11 cellular contexts compared by ENCODE assay signal in the genomic region with DNA sequence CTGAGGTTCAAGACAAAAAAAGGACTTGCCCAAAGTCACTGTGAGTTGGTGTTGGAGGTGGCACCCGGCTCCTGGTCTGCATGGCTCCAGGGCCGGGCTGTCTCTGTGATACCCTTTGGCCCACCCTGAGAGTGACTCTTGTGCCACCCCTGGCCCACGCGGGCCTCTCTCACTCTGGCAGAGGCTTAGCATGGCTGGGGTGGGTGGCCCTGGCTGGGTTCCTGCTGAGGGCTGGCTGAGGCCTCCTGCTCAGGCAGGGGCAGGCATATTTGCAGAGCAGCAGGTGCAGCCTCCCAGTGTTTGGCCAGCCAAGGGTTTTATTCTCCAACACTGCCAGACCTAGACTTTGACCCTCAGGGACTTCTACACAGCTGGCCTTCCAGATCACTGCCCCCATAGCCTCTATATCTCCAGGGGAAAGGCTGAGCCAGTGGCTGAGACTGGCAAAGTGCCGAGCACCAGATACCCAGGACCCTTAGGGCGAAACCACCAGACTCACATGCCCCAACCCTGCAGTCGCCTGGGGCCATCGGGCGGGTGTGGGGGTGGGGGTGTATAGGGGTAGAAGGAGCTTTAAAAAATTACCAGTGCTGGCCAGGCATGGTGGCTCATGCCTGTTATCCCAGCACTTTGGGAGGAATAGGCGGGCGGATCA. TPM values are rescaled to one million over a fixed set of nuclear protein-coding genes. Genes with fewer than 3 reads are reported as not detected.
DNase-seq lines count a peak whose midpoint lies in the region; ATAC-seq and TF ChIP-seq lines count a peak whose summit lies in the region.
"Had no signal": no experiment of that assay in that cellular context is flagged by ENCODE, and none has a peak within 500 bp of the region (broad histone marks: within the 10 kb centered on the region; RNA-seq: fewer than 3 reads in every experiment).

No MANE protein-coding gene starts in this region.

- no peaks in the 10 kb centered on the region for H3K36me3 Mint-ChIP-seq in CD8-positive, alpha-beta T cell
- no peaks in the 10 kb centered on the region for H3K36me3 Mint-ChIP-seq in activated CD4-positive, alpha-beta memory T cell treated with anti-CD3 and anti-CD28 coated beads, Interleukin-2, amount 10 ng/mL, durations not matched to agents 7 days and 5 days (ENCODE audit: low read depth)
- H3K36me3 Mint-ChIP-seq in T-cell = no peaks in the 10 kb centered on the region
- H3K36me3 Mint-ChIP-seq: naive thymus-derived CD8-positive, alpha-beta T cell had no signal

- H3K27ac ChIP-seq in CD8-positive, alpha-beta T cell (ENCODE audit: low read depth, low read length) = no peak overlapping the region
- H3K27ac ChIP-seq in HEK293 (ENCODE audit: extremely low read depth, low read depth, low read length) = no peak overlapping the region
- peak overlapping the region; percentile 49 to 56 for H3K27ac ChIP-seq in mucosa of rectum (ENCODE audit: low read depth in 2 of 2, low read length in 2 of 2)
- H3K27ac ChIP-seq in ovary = no peak overlapping the region

- CTCF ChIA-PET in CD8-positive, alpha-beta T cell (lab: Charles Lee) = interaction anchor here (0.9 to 7.5 kb wide), 4 partner anchors 16 to 88 kb away, joined by 3 to 62 read pairs (median 8); no protein-coding TSS in a partner anchor
- CTCF ChIA-PET in HEK293 (lab: Yijun Ruan, JAX) = interaction anchor here (0.5 to 1.5 kb wide), 3 partner anchors 9 to 61 kb away, joined by 3 to 5 read pairs (median 3); no protein-coding TSS in a partner anchor
- CTCF ChIA-PET in activated CD4-positive, alpha-beta memory T cell treated with anti-CD3 and anti-CD28 coated beads, Interleukin-2, amount 10 ng/mL, durations not matched to agents 7 days and 5 days (lab: Charles Lee) = interaction anchor here (5.0 to 5.3 kb wide), 2 partner anchors 14 to 30 kb away, joined by 55 to 90 read pairs; no protein-coding TSS in a partner anchor
- CTCF ChIA-PET in T-cell (lab: Charles Lee) = interaction anchor here in 1 of 2 donors (0.6 kb wide), 1 partner anchor 12 kb away, joined by 5 read pairs; no protein-coding TSS in a partner anchor

- 72 to 77% (median 75%) methylated on average over 11 of the region's 11 CpGs for WGBS in ovary, 3 donors

- peaks cover 33% of the 10 kb centered on the region for H3K4me1 ChIP-seq in CD8-positive, alpha-beta T cell (ENCODE audit: insufficient read depth, low read length)
- no peaks in the 10 kb centered on the region for H3K4me1 ChIP-seq in HEK293 (ENCODE audit: control insufficient read depth, insufficient read depth, low read length)
- H3K4me1 ChIP-seq in mucosa of rectum (ENCODE audit: control insufficient read depth in 2 of 2, insufficient read depth in 2 of 2, low read length in 2 of 2) = peaks cover 9 to 16% of the 10 kb centered on the region in 2 donors
- peaks cover 6% of the 10 kb centered on the region for H3K4me1 ChIP-seq in ovary (ENCODE audit: insufficient read depth)

- H3K9me3 Mint-ChIP-seq in CD8-positive, alpha-beta T cell = no peaks in the 10 kb centered on the region
- H3K9me3 Mint-ChIP-seq in activated CD4-positive, alpha-beta memory T cell treated with anti-CD3 and anti-CD28 coated beads, Interleukin-2, amount 10 ng/mL, durations not matched to agents 7 days and 5 days = no peaks in the 10 kb centered on the region
- no peaks in the 10 kb centered on the region for H3K9me3 Mint-ChIP-seq in T-cell
- H3K9me3 Mint-ChIP-seq: naive thymus-derived CD8-positive, alpha-beta T cell; T-helper 2 cell treated with Interferon-gamma antibody and Interleukin-4, amounts not matched to agents 5 μg/mL and 100 μg/mL, for 36 hours had no signal

- no peak overlapping the region for H3K9ac ChIP-seq in mucosa of rectum (ENCODE audit: low read depth in 1 of 2, low read length in 2 of 2)

- peak overlapping the region; percentile 69 for H3K27ac Mint-ChIP-seq in CD8-positive, alpha-beta T cell
- H3K27ac Mint-ChIP-seq in activated CD4-positive, alpha-beta memory T cell treated with anti-CD3 and anti-CD28 coated beads, Interleukin-2, amount 10 ng/mL, durations not matched to agents 7 days and 5 days = no peak overlapping the region
- H3K27ac Mint-ChIP-seq in T-cell = peak overlapping the region in 1 of 2 donors; percentile 16
- H3K27ac Mint-ChIP-seq: T-helper 2 cell treated with Interferon-gamma antibody and Interleukin-4, amounts not matched to agents 5 μg/mL and 100 μg/mL, for 36 hours had no signal

- H3K27me3 ChIP-seq in CD8-positive, alpha-beta T cell (ENCODE audit: insufficient read depth, low read length) = no peaks in the 10 kb centered on the region
- peaks cover 0 to 2% of the 10 kb centered on the region in 2 donors for H3K27me3 ChIP-seq in mucosa of rectum (ENCODE audit: control insufficient read depth in 2 of 2, insufficient read depth in 2 of 2, low read length in 2 of 2)
- H3K27me3 ChIP-seq in ovary = no peaks in the 10 kb centered on the region

- peaks cover 57% of the 10 kb centered on the region for H3K4me1 Mint-ChIP-seq in CD8-positive, alpha-beta T cell (ENCODE audit: low read depth)
- peaks cover 68% of the 10 kb centered on the region for H3K4me1 Mint-ChIP-seq in activated CD4-positive, alpha-beta memory T cell treated with anti-CD3 and anti-CD28 coated beads, Interleukin-2, amount 10 ng/mL, durations not matched to agents 7 days and 5 days
- peaks cover 35 to 54% (median 45%) of the 10 kb centered on the region in 3 donors for H3K4me1 Mint-ChIP-seq in T-cell

- no peaks in the 10 kb centered on the region for H3K36me3 ChIP-seq in CD8-positive, alpha-beta T cell (ENCODE audit: insufficient read depth, low read length)
- no peaks in the 10 kb centered on the region for H3K36me3 ChIP-seq in HEK293 (ENCODE audit: control insufficient read depth in 2 of 2, insufficient read depth in 1 of 2, low read length in 2 of 2)
- H3K36me3 ChIP-seq in mucosa of rectum (ENCODE audit: control insufficient read depth in 2 of 2, insufficient read depth in 2 of 2, low read length in 2 of 2) = no peaks in the 10 kb centered on the region
- no peaks in the 10 kb centered on the region for H3K36me3 ChIP-seq in ovary

- H3K4me3 ChIP-seq in CD8-positive, alpha-beta T cell (ENCODE audit: low read depth, low read length) = no peak overlapping the region
- H3K4me3 ChIP-seq in HEK293 (ENCODE audit: low read depth, low read length) (no peak overlapping the region), mucosa of rectum (ENCODE audit: low read length in 2 of 2) (no peak overlapping the region), ovary (no peak overlapping the region)

- H3K9me3 ChIP-seq in CD8-positive, alpha-beta T cell (ENCODE audit: low read length) = no peaks in the 10 kb centered on the region
- no peaks in the 10 kb centered on the region for H3K9me3 ChIP-seq in HEK293 (ENCODE audit: control insufficient read depth, insufficient read depth, low read depth, low read length)
- no peaks in the 10 kb centered on the region for H3K9me3 ChIP-seq in mucosa of rectum (ENCODE audit: control insufficient read depth in 2 of 2, low read length in 2 of 2)
- H3K9me3 ChIP-seq in ovary = no peaks in the 10 kb centered on the region

- no peak for TF ChIP-seq EP300 in ovary (IDR thresholded peaks at IDR 0.05)

- no peak overlapping the region for H3K4me3 Mint-ChIP-seq in CD8-positive, alpha-beta T cell
- H3K4me3 Mint-ChIP-seq in activated CD4-positive, alpha-beta memory T cell treated with anti-CD3 and anti-CD28 coated beads, Interleukin-2, amount 10 ng/mL, durations not matched to agents 7 days and 5 days = no peak overlapping the region
- no peak overlapping the region for H3K4me3 Mint-ChIP-seq in T-cell
- H3K4me3 Mint-ChIP-seq: T-helper 2 cell treated with Interferon-gamma antibody and Interleukin-4, amounts not matched to agents 5 μg/mL and 100 μg/mL, for 36 hours had no signal

- no peak for TF ChIP-seq POLR2A in ovary (IDR thresholded peaks at IDR 0.05)

- DNase-seq in CD8-positive, alpha-beta T cell = peak in 1 of 7 experiments; percentile 43
- DNase-seq in activated CD4-positive, alpha-beta memory T cell treated with anti-CD3 and anti-CD28 coated beads, Interleukin-2, amount 10 ng/mL, durations not matched to agents 7 days and 5 days = peak; percentile 14
- DNase-seq in omental fat pad (ENCODE audit: low spot score) (no peak), ovary (no peak), T-cell (no peak)
- DNase-seq: erythroblast; naive thymus-derived CD8-positive, alpha-beta T cell had no signal

- no peaks in the 10 kb centered on the region for H3K27me3 Mint-ChIP-seq in CD8-positive, alpha-beta T cell (ENCODE audit: low read depth)
- H3K27me3 Mint-ChIP-seq in activated CD4-positive, alpha-beta memory T cell treated with anti-CD3 and anti-CD28 coated beads, Interleukin-2, amount 10 ng/mL, durations not matched to agents 7 days and 5 days = peaks cover 2% of the 10 kb centered on the region
- no peaks in the 10 kb centered on the region for H3K27me3 Mint-ChIP-seq in T-cell
- H3K27me3 Mint-ChIP-seq: naive thymus-derived CD8-positive, alpha-beta T cell had no signal

- no peak for TF ChIP-seq CTCF in CD8-positive, alpha-beta T cell (IDR thresholded peaks at IDR 0.05)
- TF ChIP-seq CTCF in HEK293 (tag by site-specific recombination; IDR thresholded peaks at IDR 0.05) (no peak), omental fat pad (IDR thresholded peaks at IDR 0.05) (no peak), ovary (IDR thresholded peaks at IDR 0.05) (no peak)

- no peak for ATAC-seq in CD8-positive, alpha-beta T cell
- no peak for ATAC-seq in omental fat pad (ENCODE audit: low FRiP score)
- no peak for ATAC-seq in HG02938 (IDR thresholded peaks at IDR 0.05; ENCODE audit: unreplicated experiment)
- no peak for ATAC-seq in T-cell (replicated peaks in 1 of 4)
- ATAC-seq: naive thymus-derived CD8-positive, alpha-beta T cell had no signal

- POLR2A ChIA-PET in CD8-positive, alpha-beta T cell (lab: Charles Lee) = no interaction called here
- POLR2A ChIA-PET in HEK293 (lab: Yijun Ruan, JAX) = no interaction called here
- POLR2A ChIA-PET in activated CD4-positive, alpha-beta memory T cell treated with anti-CD3 and anti-CD28 coated beads, Interleukin-2, amount 10 ng/mL, durations not matched to agents 7 days and 5 days (lab: Charles Lee) = interaction anchor here (1.4 to 5.2 kb wide), 2 partner anchors 13 to 14 kb away, joined by 3 to 66 read pairs; no protein-coding TSS in a partner anchor
- POLR2A ChIA-PET in T-cell (lab: Charles Lee) = no interaction called here

- intact Hi-C loops in CD8-positive, alpha-beta T cell (cut with DNase I, micrococcal nuclease) = no loop called here
- intact Hi-C loops in ovary (cut with DNase I) = no loop called here

TF ChIP-seq in HEK293, 187 proteins besides CTCF, POLR2A, EP300 and RAD21 (continues in another document):
- TF ChIP-seq ZNF658 (tag by site-specific recombination; IDR thresholded peaks at IDR 0.05) (no peak), ZNF768 (tag by site-specific recombination; IDR thresholded peaks at IDR 0.05) (no peak)

RNA-seq across cellular contexts. Expression of gene ADGRG1, which starts 21.5 kb away (rescaled TPM):
- 1 to 10 TPM; 3.8 to 4.4 TPM for total RNA-seq in CD8-positive, alpha-beta T cell
- total RNA-seq in activated CD4-positive, alpha-beta memory T cell treated with anti-CD3 and anti-CD28 coated beads, Interleukin-2, amount 10 ng/mL, durations not matched to agents 7 days and 5 days = 1 to 10 TPM; 7.4 to 8.3 TPM
- total RNA-seq in omental fat pad = 10 to 100 TPM; 15.3 to 99.1 (median 70.5) TPM
- 10 to 100 TPM in 4 of 7 donors, 1 to 10 TPM in 3; 6.2 to 54.0 (median 20.4) TPM for total RNA-seq in ovary
- polyA plus RNA-seq in ovary = 1 to 10 TPM; 6.9 to 9.1 TPM
- total RNA-seq in T-cell = 10 to 100 TPM in 4 of 5 donors, 1 to 10 TPM in 1; 7.8 to 91.7 (median 11.7) TPM

Comparison
In these comparisons a context has a peak if more than half of its experiments do, and no peak if none do; other contexts are left out.
1. H3K27ac ChIP-seq: peak in mucosa of rectum (2 of 2); none in CD8-positive, alpha-beta T cell (single experiment), HEK293 (single experiment) and ovary (0 of 2).